Comparison of ENCODE assay signal across 9 cellular contexts in genomic region chr5:132458651-132459030, GRCh38. TPM values are rescaled to one million over a fixed set of nuclear protein-coding genes. Genes with fewer than 3 reads are reported as not detected.
DNase-seq lines count a peak whose midpoint lies in the region; ATAC-seq and TF ChIP-seq lines count a peak whose summit lies in the region.
"Had no signal": no experiment of that assay in that cellular context is flagged by ENCODE, and none has a peak within 500 bp of the region (broad histone marks: within the 10 kb centered on the region; RNA-seq: fewer than 3 reads in every experiment).

No MANE protein-coding gene starts in this region.

- no peaks in the 10 kb centered on the region for H3K27me3 Mint-ChIP-seq in activated CD4-positive, alpha-beta memory T cell treated with anti-CD3 and anti-CD28 coated beads, Interleukin-2, amount 10 ng/mL, durations not matched to agents 7 days and 5 days
- H3K27me3 Mint-ChIP-seq in naive B cell = no peaks in the 10 kb centered on the region

- H3K9me3 ChIP-seq in prostate gland = no peaks in the 10 kb centered on the region

- no peak overlapping the region for H3K27ac ChIP-seq in prostate gland
- H3K27ac ChIP-seq: parathyroid adenoma had no signal

- peaks cover 2% of the 10 kb centered on the region for H3K4me1 ChIP-seq in prostate gland (replicated peaks)
- H3K4me1 ChIP-seq: parathyroid adenoma had no signal

- no peaks in the 10 kb centered on the region for H3K27me3 ChIP-seq in prostate gland (replicated peaks; ENCODE audit: insufficient read depth)

- H3K4me3 Mint-ChIP-seq in activated CD4-positive, alpha-beta memory T cell treated with anti-CD3 and anti-CD28 coated beads, Interleukin-2, amount 10 ng/mL, durations not matched to agents 7 days and 5 days = peak overlapping the region; percentile 6
- H3K4me3 Mint-ChIP-seq in naive B cell = peak overlapping the region in 2 of 8 donors; percentile 24 to 74

- H3K4me1 Mint-ChIP-seq in activated CD4-positive, alpha-beta memory T cell treated with anti-CD3 and anti-CD28 coated beads, Interleukin-2, amount 10 ng/mL, durations not matched to agents 7 days and 5 days = peaks cover 96% of the 10 kb centered on the region
- H3K4me1 Mint-ChIP-seq in naive B cell = peaks cover 82 to 97% (median 94%) of the 10 kb centered on the region in 3 donors

- TF ChIP-seq POLR2A in prostate gland (IDR thresholded peaks at IDR 0.05) = no peak

- H3K4me3 ChIP-seq in prostate gland = no peak overlapping the region

- no peaks in the 10 kb centered on the region for H3K9me3 Mint-ChIP-seq in activated CD4-positive, alpha-beta memory T cell treated with anti-CD3 and anti-CD28 coated beads, Interleukin-2, amount 10 ng/mL, durations not matched to agents 7 days and 5 days
- H3K9me3 Mint-ChIP-seq in naive B cell = no peaks in the 10 kb centered on the region

- ATAC-seq in GM18907 (IDR thresholded peaks at IDR 0.05; ENCODE audit: unreplicated experiment) (peak; percentile 39), HG02981 (IDR thresholded peaks at IDR 0.05; ENCODE audit: unreplicated experiment) (peak; percentile 51), naive B cell (ENCODE audit: low read depth in 2 of 2) (no peak)

- H3K36me3 ChIP-seq in prostate gland = no peaks in the 10 kb centered on the region

- intact Hi-C loops in prostate gland (cut with DNase I) = no loop called here

- no peak for DNase-seq in activated CD4-positive, alpha-beta memory T cell treated with anti-CD3 and anti-CD28 coated beads, Interleukin-2, amount 10 ng/mL, durations not matched to agents 7 days and 5 days
- DNase-seq in naive B cell = no peak
- DNase-seq in NK-92 (lab: John Stamatoyannopoulos, UW; ENCODE audit: unreplicated experiment) = no peak
- DNase-seq in prostate gland (ENCODE audit: low spot score) = no peak
- DNase-seq in GM20000 (ENCODE audit: low spot score) = no peak
- no peak for DNase-seq in NCI-H187 treated with DMSO at 0.1 percent for 48 hours (lab: John Stamatoyannopoulos, UW)

- no peak for TF ChIP-seq CTCF in prostate gland (IDR thresholded peaks at IDR 0.05)
- TF ChIP-seq CTCF in GM20000 (IDR thresholded peaks at IDR 0.05; ENCODE audit: extremely low read depth, missing control alignments) = no peak

- 77% methylated on average over 1 of the region's 1 CpG for WGBS in prostate gland

- CTCF ChIA-PET in activated CD4-positive, alpha-beta memory T cell treated with anti-CD3 and anti-CD28 coated beads, Interleukin-2, amount 10 ng/mL, durations not matched to agents 7 days and 5 days (lab: Charles Lee) = interaction anchor here (0.9 to 8.0 kb wide), 13 partner anchors 7 to 47 kb away, joined by 3 to 104 read pairs (median 4); no protein-coding TSS in a partner anchor

- POLR2A ChIA-PET in activated CD4-positive, alpha-beta memory T cell treated with anti-CD3 and anti-CD28 coated beads, Interleukin-2, amount 10 ng/mL, durations not matched to agents 7 days and 5 days (lab: Charles Lee) = interaction anchor here (0.9 to 9.2 kb wide), 9 partner anchors 7 to 62 kb away, joined by 3 to 563 read pairs (median 49); partner anchors contain the start of gene IRF1

- peak overlapping the region; percentile 99 for H3K27ac Mint-ChIP-seq in activated CD4-positive, alpha-beta memory T cell treated with anti-CD3 and anti-CD28 coated beads, Interleukin-2, amount 10 ng/mL, durations not matched to agents 7 days and 5 days
- peak overlapping the region in 5 of 6 donors; percentile 29 to 100 (median 51) for H3K27ac Mint-ChIP-seq in naive B cell

- H3K36me3 Mint-ChIP-seq in activated CD4-positive, alpha-beta memory T cell treated with anti-CD3 and anti-CD28 coated beads, Interleukin-2, amount 10 ng/mL, durations not matched to agents 7 days and 5 days (ENCODE audit: low read depth) = peaks cover 61% of the 10 kb centered on the region
- H3K36me3 Mint-ChIP-seq in naive B cell = peaks cover 4 to 11% of the 10 kb centered on the region in 2 donors

RNA-seq across cellular contexts. Expression of gene IRF1, which starts 31.9 kb away (rescaled TPM):
- 100 to 1,000 TPM; 231 to 239 TPM for total RNA-seq in activated CD4-positive, alpha-beta memory T cell treated with anti-CD3 and anti-CD28 coated beads, Interleukin-2, amount 10 ng/mL, durations not matched to agents 7 days and 5 days
- 100 to 1,000 TPM; 228 to 332 (median 296) TPM for polyA plus RNA-seq in naive B cell (ENCODE audit: low read depth in 6 of 6)
- 10 to 100 TPM; 42.2 to 47.0 TPM for total RNA-seq in prostate gland

Comparison
In these comparisons a context has a peak if more than half of its experiments do, and no peak if none do; other contexts are left out.
1. ATAC-seq: peak in GM18907 (single experiment) and HG02981 (single experiment); none in naive B cell (0 of 2).
2. RNA of gene IRF1, which starts 31.9 kb away (total RNA-seq): 231 to 239 TPM in activated CD4-positive, alpha-beta memory T cell treated with anti-CD3 and anti-CD28 coated beads, Interleukin-2, amount 10 ng/mL, durations not matched to agents 7 days and 5 days; 42.2 to 47.0 TPM in prostate gland; every median in the first group is over 4 times any median in the second.